ENCODE assay signal across 1 cellular context in genomic region chr1:206079130-206079529, GRCh38.
TF ChIP-seq lines count a peak whose summit lies in the region.

No MANE protein-coding gene starts in this region.

TF ChIP-seq in HepG2, 621 proteins besides CTCF, POLR2A, EP300 and RAD21:
- no peak for TF ChIP-seq ZNF12 (CRISPR knock-in tag; IDR thresholded peaks at IDR 0.05)
- TF ChIP-seq RCOR2 (CRISPR knock-in tag; IDR thresholded peaks at IDR 0.05) = no peak
- TF ChIP-seq ZNF468 (CRISPR knock-in tag; IDR thresholded peaks at IDR 0.05) = no peak
- no peak for TF ChIP-seq ZSCAN5A (CRISPR knock-in tag; IDR thresholded peaks at IDR 0.05; ENCODE audit: borderline replicate concordance)
- TF ChIP-seq PPARG (CRISPR knock-in tag; conservative IDR thresholded peaks at IDR 0.05) = no peak
- TF ChIP-seq NFKBIZ (CRISPR knock-in tag; IDR thresholded peaks at IDR 0.05) = no peak
- TF ChIP-seq RNF219 (CRISPR knock-in tag; IDR thresholded peaks at IDR 0.05) = no peak
